In the genomic region with DNA sequence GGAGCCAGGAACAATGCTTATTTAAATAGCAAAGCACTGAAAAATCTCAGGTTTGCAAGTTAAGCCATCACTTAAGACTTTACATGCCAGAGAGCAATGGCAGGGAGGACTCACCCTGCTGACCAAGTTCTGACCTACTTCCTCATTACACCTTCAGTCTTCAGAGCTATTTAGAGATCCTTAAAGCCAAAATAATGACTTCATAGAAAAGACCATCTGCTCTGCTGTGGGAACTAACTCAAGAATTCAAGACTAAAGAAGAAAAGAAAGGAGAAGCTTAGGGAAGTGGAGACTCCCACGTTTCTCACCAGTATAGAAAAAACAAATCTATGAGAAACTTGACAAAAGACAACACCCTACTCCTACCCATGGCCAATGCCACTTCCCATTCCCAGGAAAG, we compare ENCODE assay signal across 29 cellular contexts. TPM values are rescaled to one million over a fixed set of nuclear protein-coding genes. Genes with fewer than 3 reads are reported as not detected.
DNase-seq lines count a peak whose midpoint lies in the region; ATAC-seq and TF ChIP-seq lines count a peak whose summit lies in the region.
"Had no signal": no experiment of that assay in that cellular context is flagged by ENCODE, and none has a peak within 500 bp of the region (broad histone marks: within the 10 kb centered on the region; RNA-seq: fewer than 3 reads in every experiment).

No MANE protein-coding gene starts in this region.

- BruUV-seq in A673 (replicated peaks; lab: Mats Ljungman, UMichigan) = no TSS peak

- intact Hi-C loops in activated CD4-positive, alpha-beta T cell treated with anti-CD3 and anti-CD28 coated beads for 36 hours (cut with DNase I, micrococcal nuclease) = loop anchor here in 1 of 2 experiments (2.0 kb wide), 1 partner anchor 14 kb away; no protein-coding TSS in a partner anchor
- intact Hi-C loops in activated T-helper 1 cell treated with anti-CD3 and anti-CD28 coated beads, Interleukin-12 subunit alpha, Interleukin-12 subunit beta, Interleukin-2, Interleukin-4 antibody, amounts not matched to agents 30 ng/mL and 10 ng/mL and 1 ng/mL, durations not matched to agents 14 hours and 24 hours and 36 hours (cut with micrococcal nuclease) = no loop called here
- intact Hi-C loops in A673 (cut with micrococcal nuclease; ENCODE audit: unreplicated experiment) = no loop called here

- no peak for DNase-seq in activated CD4-positive, alpha-beta T cell treated with anti-CD3 and anti-CD28 coated beads, Interleukin-2, amount 10 ng/mL, durations not matched to agents 7 days and 5 days
- DNase-seq in activated CD4-positive, alpha-beta T cell treated with anti-CD3 and anti-CD28 coated beads for 36 hours = no peak
- DNase-seq in activated T-helper 1 cell treated with anti-CD3 and anti-CD28 coated beads, Interleukin-12 subunit alpha, Interleukin-12 subunit beta, Interleukin-2, Interleukin-4 antibody, amounts not matched to agents 30 ng/mL and 10 ng/mL and 1 ng/mL, durations not matched to agents 14 hours and 24 hours and 36 hours (ENCODE audit: low spot score) = no peak
- DNase-seq in stimulated activated effector memory CD8-positive, alpha-beta T cell treated with anti-CD3 and anti-CD28 coated beads, Interleukin-12 subunit alpha, Interleukin-12 subunit beta, amount 100 ng/mL, for 72 hours (ENCODE audit: low spot score in 2 of 2) = no peak
- no peak for DNase-seq in A673 (ENCODE audit: low spot score)
- no peak for DNase-seq in globus pallidus (ENCODE audit: low spot score)
- DNase-seq: activated CD8-positive, alpha-beta memory T cell treated with anti-CD3 and anti-CD28 coated beads, Interleukin-2, amount 50 U/mL, for 48 hours; activated CD8-positive, alpha-beta T cell treated with anti-CD3 and anti-CD28 coated beads for 36 hours; activated naive CD8-positive, alpha-beta T cell treated with anti-CD3 and anti-CD28 coated beads for 36 hours; aorta; effector CD4-positive, alpha-beta T cell; hypothalamus; immature natural killer cell; left colon; NCI-H1436; NCI-H2081 treated with DMSO at 0.1 percent for 48 hours; NCI-H526 treated with DMSO at 0.1 percent for 48 hours; NK-92 treated with Interleukin-12 subunit alpha and Interleukin-12 subunit beta, amount 100 ng/mL, for 24 hours; PC-9; retina; stimulated activated naive CD8-positive, alpha-beta T cell treated with anti-CD3 and anti-CD28 coated beads, Interleukin-15, Interleukin-2, amounts not matched to agents 100 U/mL and 50 U/mL, for 24 hours had no signal

- peaks cover 94% of the 10 kb centered on the region for H3K36me3 ChIP-seq in A673 (ENCODE audit: insufficient read depth, low read length, poor library complexity, severe bottlenecking)

- no peak for TF ChIP-seq CTCF in A673 (conservative IDR thresholded peaks at IDR 0.05; ENCODE audit: low read depth, low read length)

- H3K27ac Mint-ChIP-seq in activated CD4-positive, alpha-beta T cell treated with anti-CD3 and anti-CD28 coated beads, Interleukin-2, amount 10 ng/mL, durations not matched to agents 7 days and 5 days = peak overlapping the region; percentile 14
- H3K27ac Mint-ChIP-seq in activated CD4-positive, alpha-beta T cell treated with anti-CD3 and anti-CD28 coated beads for 36 hours = no peak overlapping the region
- H3K27ac Mint-ChIP-seq in activated T-helper 1 cell treated with anti-CD3 and anti-CD28 coated beads, Interleukin-12 subunit alpha, Interleukin-12 subunit beta, Interleukin-2, Interleukin-4 antibody, amounts not matched to agents 30 ng/mL and 10 ng/mL and 1 ng/mL, durations not matched to agents 14 hours and 24 hours and 36 hours = peak overlapping the region; percentile 43
- H3K27ac Mint-ChIP-seq in stimulated activated effector memory CD8-positive, alpha-beta T cell treated with anti-CD3 and anti-CD28 coated beads, Interleukin-12 subunit alpha, Interleukin-12 subunit beta, amount 100 ng/mL, for 72 hours = peak overlapping the region; percentile 62
- H3K27ac Mint-ChIP-seq: activated CD8-positive, alpha-beta T cell treated with anti-CD3 and anti-CD28 coated beads for 36 hours; activated naive CD8-positive, alpha-beta T cell treated with anti-CD3 and anti-CD28 coated beads for 36 hours had no signal

- no peaks in the 10 kb centered on the region for H3K27me3 ChIP-seq in A673 (replicated peaks; ENCODE audit: insufficient read depth, low read depth, low read length, poor library complexity)

- H3K4me3 ChIP-seq in A673 (ENCODE audit: low read depth, low read length, poor library complexity, severe bottlenecking) = no peak overlapping the region
- H3K4me3 ChIP-seq: K562, PC-9, SK-N-MC had no signal

- H3K4me3 Mint-ChIP-seq in activated CD4-positive, alpha-beta T cell treated with anti-CD3 and anti-CD28 coated beads, Interleukin-2, amount 10 ng/mL, durations not matched to agents 7 days and 5 days = no peak overlapping the region
- no peak overlapping the region for H3K4me3 Mint-ChIP-seq in activated CD4-positive, alpha-beta T cell treated with anti-CD3 and anti-CD28 coated beads for 36 hours
- H3K4me3 Mint-ChIP-seq in activated T-helper 1 cell treated with anti-CD3 and anti-CD28 coated beads, Interleukin-12 subunit alpha, Interleukin-12 subunit beta, Interleukin-2, Interleukin-4 antibody, amounts not matched to agents 30 ng/mL and 10 ng/mL and 1 ng/mL, durations not matched to agents 14 hours and 24 hours and 36 hours = no peak overlapping the region
- H3K4me3 Mint-ChIP-seq in stimulated activated effector memory CD8-positive, alpha-beta T cell treated with anti-CD3 and anti-CD28 coated beads, Interleukin-12 subunit alpha, Interleukin-12 subunit beta, amount 100 ng/mL, for 72 hours = no peak overlapping the region
- H3K4me3 Mint-ChIP-seq: activated CD8-positive, alpha-beta T cell treated with anti-CD3 and anti-CD28 coated beads for 36 hours; activated naive CD8-positive, alpha-beta T cell treated with anti-CD3 and anti-CD28 coated beads for 36 hours; immature natural killer cell; neural crest cell had no signal

- H3K36me3 Mint-ChIP-seq in activated CD4-positive, alpha-beta T cell treated with anti-CD3 and anti-CD28 coated beads, Interleukin-2, amount 10 ng/mL, durations not matched to agents 7 days and 5 days (ENCODE audit: low read depth) = peaks cover 52% of the 10 kb centered on the region
- peaks cover 60% of the 10 kb centered on the region for H3K36me3 Mint-ChIP-seq in activated CD4-positive, alpha-beta T cell treated with anti-CD3 and anti-CD28 coated beads for 36 hours (ENCODE audit: low read depth)
- peaks cover 54% of the 10 kb centered on the region for H3K36me3 Mint-ChIP-seq in activated T-helper 1 cell treated with anti-CD3 and anti-CD28 coated beads, Interleukin-12 subunit alpha, Interleukin-12 subunit beta, Interleukin-2, Interleukin-4 antibody, amounts not matched to agents 30 ng/mL and 10 ng/mL and 1 ng/mL, durations not matched to agents 14 hours and 24 hours and 36 hours (ENCODE audit: low read depth)
- peaks cover 100% of the 10 kb centered on the region for H3K36me3 Mint-ChIP-seq in stimulated activated effector memory CD8-positive, alpha-beta T cell treated with anti-CD3 and anti-CD28 coated beads, Interleukin-12 subunit alpha, Interleukin-12 subunit beta, amount 100 ng/mL, for 72 hours

- ATAC-seq in activated CD4-positive, alpha-beta T cell treated with anti-CD3 and anti-CD28 coated beads for 36 hours = no peak
- ATAC-seq in HG02610 (IDR thresholded peaks at IDR 0.05; ENCODE audit: unreplicated experiment) (peak; percentile 41), HG02852 (IDR thresholded peaks at IDR 0.05; ENCODE audit: unreplicated experiment) (no peak)
- no peak for ATAC-seq in stimulated activated effector memory CD8-positive, alpha-beta T cell treated with anti-CD3 and anti-CD28 coated beads, Interleukin-12 subunit alpha, Interleukin-12 subunit beta, amount 100 ng/mL, for 72 hours
- ATAC-seq: activated CD4-positive, CD25-positive, alpha-beta regulatory T cell treated with anti-CD3 and anti-CD28 coated beads, Interleukin-2, amount 50 U/mL, for 24 hours; activated CD8-positive, alpha-beta T cell treated with anti-CD3 and anti-CD28 coated beads for 36 hours; HCT116; K562; left colon; stimulated activated naive CD8-positive, alpha-beta T cell treated with anti-CD3 and anti-CD28 coated beads, Interleukin-15, Interleukin-2, amounts not matched to agents 100 U/mL and 50 U/mL, for 24 hours had no signal

- no peaks in the 10 kb centered on the region for H3K9me3 ChIP-seq in A673 (ENCODE audit: low read depth, low read length, poor library complexity, severe bottlenecking)

- POLR2A ChIA-PET in activated CD4-positive, alpha-beta T cell treated with anti-CD3 and anti-CD28 coated beads, Interleukin-2, amount 10 ng/mL, durations not matched to agents 7 days and 5 days (lab: Charles Lee) = no interaction called here
- POLR2A ChIA-PET in activated CD4-positive, alpha-beta T cell treated with anti-CD3 and anti-CD28 coated beads for 36 hours (lab: Charles Lee) = interaction anchor here (0.6 kb wide), 1 partner anchor 12 kb away, joined by 9 read pairs; no protein-coding TSS in a partner anchor
- POLR2A ChIA-PET in A673 (lab: Charles Lee; ENCODE audit: low non-redundant PET) = no interaction called here

- no peaks in the 10 kb centered on the region for H3K4me1 Mint-ChIP-seq in activated CD4-positive, alpha-beta T cell treated with anti-CD3 and anti-CD28 coated beads, Interleukin-2, amount 10 ng/mL, durations not matched to agents 7 days and 5 days
- no peaks in the 10 kb centered on the region for H3K4me1 Mint-ChIP-seq in activated CD4-positive, alpha-beta T cell treated with anti-CD3 and anti-CD28 coated beads for 36 hours
- H3K4me1 Mint-ChIP-seq in activated T-helper 1 cell treated with anti-CD3 and anti-CD28 coated beads, Interleukin-12 subunit alpha, Interleukin-12 subunit beta, Interleukin-2, Interleukin-4 antibody, amounts not matched to agents 30 ng/mL and 10 ng/mL and 1 ng/mL, durations not matched to agents 14 hours and 24 hours and 36 hours (ENCODE audit: low read depth) = peaks cover 4% of the 10 kb centered on the region
- no peaks in the 10 kb centered on the region for H3K4me1 Mint-ChIP-seq in stimulated activated effector memory CD8-positive, alpha-beta T cell treated with anti-CD3 and anti-CD28 coated beads, Interleukin-12 subunit alpha, Interleukin-12 subunit beta, amount 100 ng/mL, for 72 hours
- H3K4me1 Mint-ChIP-seq: activated naive CD8-positive, alpha-beta T cell treated with anti-CD3 and anti-CD28 coated beads for 36 hours; neural crest cell had no signal

- H3K4me1 ChIP-seq in A673 (ENCODE audit: insufficient read depth, low read length, poor library complexity, severe bottlenecking) = no peaks in the 10 kb centered on the region
- H3K4me1 ChIP-seq: parathyroid adenoma had no signal

- H3K9me3 Mint-ChIP-seq in activated CD4-positive, alpha-beta T cell treated with anti-CD3 and anti-CD28 coated beads, Interleukin-2, amount 10 ng/mL, durations not matched to agents 7 days and 5 days = no peaks in the 10 kb centered on the region
- no peaks in the 10 kb centered on the region for H3K9me3 Mint-ChIP-seq in activated CD4-positive, alpha-beta T cell treated with anti-CD3 and anti-CD28 coated beads for 36 hours (ENCODE audit: low read depth)
- no peaks in the 10 kb centered on the region for H3K9me3 Mint-ChIP-seq in activated T-helper 1 cell treated with anti-CD3 and anti-CD28 coated beads, Interleukin-12 subunit alpha, Interleukin-12 subunit beta, Interleukin-2, Interleukin-4 antibody, amounts not matched to agents 30 ng/mL and 10 ng/mL and 1 ng/mL, durations not matched to agents 14 hours and 24 hours and 36 hours
- H3K9me3 Mint-ChIP-seq in stimulated activated effector memory CD8-positive, alpha-beta T cell treated with anti-CD3 and anti-CD28 coated beads, Interleukin-12 subunit alpha, Interleukin-12 subunit beta, amount 100 ng/mL, for 72 hours = no peaks in the 10 kb centered on the region
- H3K9me3 Mint-ChIP-seq: activated CD8-positive, alpha-beta T cell treated with anti-CD3 and anti-CD28 coated beads for 36 hours; activated naive CD8-positive, alpha-beta T cell treated with anti-CD3 and anti-CD28 coated beads for 36 hours; immature natural killer cell; neural crest cell had no signal

- CTCF ChIA-PET in activated CD4-positive, alpha-beta T cell treated with anti-CD3 and anti-CD28 coated beads, Interleukin-2, amount 10 ng/mL, durations not matched to agents 7 days and 5 days (lab: Charles Lee) = no interaction called here
- CTCF ChIA-PET in activated CD4-positive, alpha-beta T cell treated with anti-CD3 and anti-CD28 coated beads for 36 hours (lab: Charles Lee) = interaction anchor here (0.6 to 1.0 kb wide), 2 partner anchors 8 to 227 kb away, joined by 3 to 5 read pairs; no protein-coding TSS in a partner anchor
- CTCF ChIA-PET in A673 (lab: Charles Lee) = no interaction called here

- H3K27me3 Mint-ChIP-seq in activated CD4-positive, alpha-beta T cell treated with anti-CD3 and anti-CD28 coated beads, Interleukin-2, amount 10 ng/mL, durations not matched to agents 7 days and 5 days = no peaks in the 10 kb centered on the region
- H3K27me3 Mint-ChIP-seq in activated CD4-positive, alpha-beta T cell treated with anti-CD3 and anti-CD28 coated beads for 36 hours = no peaks in the 10 kb centered on the region
- H3K27me3 Mint-ChIP-seq in activated T-helper 1 cell treated with anti-CD3 and anti-CD28 coated beads, Interleukin-12 subunit alpha, Interleukin-12 subunit beta, Interleukin-2, Interleukin-4 antibody, amounts not matched to agents 30 ng/mL and 10 ng/mL and 1 ng/mL, durations not matched to agents 14 hours and 24 hours and 36 hours (ENCODE audit: insufficient read depth) = no peaks in the 10 kb centered on the region
- H3K27me3 Mint-ChIP-seq: activated CD8-positive, alpha-beta T cell treated with anti-CD3 and anti-CD28 coated beads for 36 hours; activated naive CD8-positive, alpha-beta T cell treated with anti-CD3 and anti-CD28 coated beads for 36 hours had no signal

- H3K27ac ChIP-seq in A673 (ENCODE audit: low read depth, low read length, poor library complexity, severe bottlenecking) = no peak overlapping the region
- H3K27ac ChIP-seq: parathyroid adenoma, PC-9, SK-N-MC had no signal

RNA-seq across cellular contexts. Expression of gene XPO5, which starts 28.6 kb away (rescaled TPM):
- total RNA-seq in activated CD4-positive, alpha-beta T cell treated with anti-CD3 and anti-CD28 coated beads, Interleukin-2, amount 10 ng/mL, durations not matched to agents 7 days and 5 days = 10 to 100 TPM; 55.5 to 60.3 TPM
- total RNA-seq in activated CD4-positive, alpha-beta T cell treated with anti-CD3 and anti-CD28 coated beads for 36 hours = 100 to 1,000 TPM; 108 to 109 TPM
- 135 and 149 TPM in 2 replicates for total RNA-seq in activated T-helper 1 cell treated with anti-CD3 and anti-CD28 coated beads, Interleukin-12 subunit alpha, Interleukin-12 subunit beta, Interleukin-2, Interleukin-4 antibody, amounts not matched to agents 30 ng/mL and 10 ng/mL and 1 ng/mL, durations not matched to agents 14 hours and 24 hours and 36 hours
- 109 and 111 TPM in 2 replicates for total RNA-seq in A673 (2021)

RNA-seq across cellular contexts. Expression of gene POLH, which starts 28.8 kb away (rescaled TPM):
- 10 to 100 TPM; 80.3 to 87.0 TPM for total RNA-seq in activated CD4-positive, alpha-beta T cell treated with anti-CD3 and anti-CD28 coated beads, Interleukin-2, amount 10 ng/mL, durations not matched to agents 7 days and 5 days
- total RNA-seq in activated CD4-positive, alpha-beta T cell treated with anti-CD3 and anti-CD28 coated beads for 36 hours = 10 to 100 TPM; 35.2 to 37.9 TPM
- 35.7 and 39.1 TPM in 2 replicates for total RNA-seq in activated T-helper 1 cell treated with anti-CD3 and anti-CD28 coated beads, Interleukin-12 subunit alpha, Interleukin-12 subunit beta, Interleukin-2, Interleukin-4 antibody, amounts not matched to agents 30 ng/mL and 10 ng/mL and 1 ng/mL, durations not matched to agents 14 hours and 24 hours and 36 hours
- total RNA-seq in A673 (2021) = 20.0 and 24.9 TPM in 2 replicates

RNA-seq across cellular contexts. Expression of gene POLR1C, which starts 30.3 kb away (rescaled TPM):
- 10 to 100 TPM; 23.1 to 33.4 TPM for total RNA-seq in activated CD4-positive, alpha-beta T cell treated with anti-CD3 and anti-CD28 coated beads, Interleukin-2, amount 10 ng/mL, durations not matched to agents 7 days and 5 days
- total RNA-seq in activated CD4-positive, alpha-beta T cell treated with anti-CD3 and anti-CD28 coated beads for 36 hours = 10 to 100 TPM; 43.4 to 52.9 TPM
- 85.8 and 98.0 TPM in 2 replicates for total RNA-seq in activated T-helper 1 cell treated with anti-CD3 and anti-CD28 coated beads, Interleukin-12 subunit alpha, Interleukin-12 subunit beta, Interleukin-2, Interleukin-4 antibody, amounts not matched to agents 30 ng/mL and 10 ng/mL and 1 ng/mL, durations not matched to agents 14 hours and 24 hours and 36 hours
- total RNA-seq in A673 (2021) = 64.1 and 75.4 TPM in 2 replicates

RNA-seq across cellular contexts. Expression of gene YIPF3, which starts 30.5 kb away (rescaled TPM):
- total RNA-seq in activated CD4-positive, alpha-beta T cell treated with anti-CD3 and anti-CD28 coated beads, Interleukin-2, amount 10 ng/mL, durations not matched to agents 7 days and 5 days = 10 to 100 TPM; 68.1 to 71.7 TPM
- 10 to 100 TPM; 38.0 to 39.6 TPM for total RNA-seq in activated CD4-positive, alpha-beta T cell treated with anti-CD3 and anti-CD28 coated beads for 36 hours
- total RNA-seq in activated T-helper 1 cell treated with anti-CD3 and anti-CD28 coated beads, Interleukin-12 subunit alpha, Interleukin-12 subunit beta, Interleukin-2, Interleukin-4 antibody, amounts not matched to agents 30 ng/mL and 10 ng/mL and 1 ng/mL, durations not matched to agents 14 hours and 24 hours and 36 hours = 60.2 and 62.5 TPM in 2 replicates
- 75.1 and 84.2 TPM in 2 replicates for total RNA-seq in A673 (2021)

RNA-seq across cellular contexts. Expression of gene LRRC73, which starts 37.1 kb away (rescaled TPM):
- under 1 TPM; 0.48 to 0.52 TPM for total RNA-seq in activated CD4-positive, alpha-beta T cell treated with anti-CD3 and anti-CD28 coated beads, Interleukin-2, amount 10 ng/mL, durations not matched to agents 7 days and 5 days
- under 1 TPM; 0.18 to 0.19 TPM for total RNA-seq in activated CD4-positive, alpha-beta T cell treated with anti-CD3 and anti-CD28 coated beads for 36 hours
- 0.10 and 0.12 TPM in 2 replicates for total RNA-seq in activated T-helper 1 cell treated with anti-CD3 and anti-CD28 coated beads, Interleukin-12 subunit alpha, Interleukin-12 subunit beta, Interleukin-2, Interleukin-4 antibody, amounts not matched to agents 30 ng/mL and 10 ng/mL and 1 ng/mL, durations not matched to agents 14 hours and 24 hours and 36 hours
- total RNA-seq in A673 (2021) = 0.58 and 0.94 TPM in 2 replicates
